21 cellular contexts compared by ENCODE assay signal in the genomic region with DNA sequence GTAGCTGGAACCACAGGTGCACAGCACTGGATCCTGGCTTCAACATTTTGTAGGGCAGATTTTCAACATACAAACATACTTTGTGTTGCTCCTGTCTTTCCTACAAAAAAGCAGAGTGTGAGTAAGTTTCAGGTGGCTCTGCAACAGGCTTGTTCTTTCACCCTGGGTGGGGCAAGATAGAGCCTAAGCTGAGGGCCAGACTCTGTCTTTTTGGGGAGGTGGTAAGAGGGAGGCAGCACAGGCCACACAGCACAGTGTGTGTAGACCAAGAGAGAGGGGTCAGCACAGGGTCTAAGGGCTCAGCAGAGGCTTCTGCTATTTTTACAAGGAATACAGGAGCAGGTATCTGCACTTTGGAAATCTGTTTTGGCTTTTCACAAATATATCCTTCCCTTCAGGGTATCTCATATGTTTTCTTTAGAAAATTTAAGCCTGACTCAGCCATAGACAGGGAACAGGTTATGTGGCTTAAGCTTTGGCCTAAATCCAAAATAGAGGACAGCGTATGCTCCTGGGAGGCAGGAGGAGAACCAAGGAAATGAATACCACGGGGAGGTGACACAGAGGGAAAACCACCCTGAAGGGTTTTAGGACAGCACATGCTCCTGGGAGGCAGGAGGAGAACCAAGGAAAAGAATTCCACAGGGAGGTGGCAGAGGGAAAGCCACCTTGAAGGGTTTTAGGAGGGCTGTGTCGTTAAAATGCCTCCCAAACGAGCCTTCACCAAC. TPM values are rescaled to one million over a fixed set of nuclear protein-coding genes. Genes with fewer than 3 reads are reported as not detected.
DNase-seq lines count a peak whose midpoint lies in the region; ATAC-seq and TF ChIP-seq lines count a peak whose summit lies in the region.
"Had no signal": no experiment of that assay in that cellular context is flagged by ENCODE, and none has a peak within 500 bp of the region (broad histone marks: within the 10 kb centered on the region; RNA-seq: fewer than 3 reads in every experiment).

No MANE protein-coding gene starts in this region.

- no peak for DNase-seq in CD8-positive, alpha-beta T cell
- peak; percentile 67 for DNase-seq in HT1080 (ENCODE audit: low read depth)
- DNase-seq in T47D (ENCODE audit: low read depth in 1 of 2, low spot score in 1 of 2) = peak; percentile 97 to 99
- DNase-seq in myocyte (ENCODE audit: low read depth) = peak; percentile 19
- DNase-seq in NK-92 treated with Interleukin-12 subunit alpha and Interleukin-12 subunit beta, amount 100 ng/mL, for 24 hours (lab: John Stamatoyannopoulos, UW) = no peak
- DNase-seq in NCI-H446 (lab: John Stamatoyannopoulos, UW) = no peak
- DNase-seq in spleen = no peak
- no peak for DNase-seq in activated CD4-positive, alpha-beta T cell treated with anti-CD3 and anti-CD28 coated beads, Interleukin-2, amount 50 U/mL, for 4 hours
- DNase-seq: activated CD8-positive, alpha-beta memory T cell treated with anti-CD3 and anti-CD28 coated beads for 24 hours; activated gamma-delta T cell; AML-193; body of pancreas; DMS 273 treated with DMSO at 0.1 percent for 48 hours; mesenchymal stem cell; MG63; NCI-H2029; NCI-H69; SHP77; small intestine; stomach had no signal

- H3K27ac Mint-ChIP-seq in CD8-positive, alpha-beta T cell = peak overlapping the region; percentile 18

- in situ Hi-C loops in T47D (cut with HindIII; ENCODE audit: low pct_unique_long_range_greater_than_20kb, low sequenced_read_pairs) = no loop called here

- no peak overlapping the region for H3K27ac ChIP-seq in CD8-positive, alpha-beta T cell (ENCODE audit: low read depth, low read length)
- peak overlapping the region in 1 of 8 donors; percentile 2 for H3K27ac ChIP-seq in spleen
- H3K27ac ChIP-seq: body of pancreas had no signal

- H3K9me3 ChIP-seq in CD8-positive, alpha-beta T cell (ENCODE audit: low read length) = no peaks in the 10 kb centered on the region
- no peaks in the 10 kb centered on the region for H3K9me3 ChIP-seq in spleen
- H3K9me3 ChIP-seq: body of pancreas, MG63, neutrophil, stomach had no signal

- no peak for TF ChIP-seq POLR2A in spleen (IDR thresholded peaks at IDR 0.05)

- no peak for ATAC-seq in CD8-positive, alpha-beta T cell
- ATAC-seq: body of pancreas had no signal

- H3K36me3 ChIP-seq in CD8-positive, alpha-beta T cell (ENCODE audit: insufficient read depth, low read length) = peaks cover 36% of the 10 kb centered on the region
- peaks cover 0 to 82% (median 39%) of the 10 kb centered on the region in 6 donors for H3K36me3 ChIP-seq in spleen
- H3K36me3 ChIP-seq: MG63 had no signal

- 78 to 92% (median 85%) methylated on average over 4 of the region's 4 CpGs for WGBS in spleen, 5 donors

- intact Hi-C loops in CD8-positive, alpha-beta T cell (cut with DNase I, micrococcal nuclease) = no loop called here
- intact Hi-C loops in spleen (cut with DNase I; ENCODE audit: low total_unique reads) = no loop called here

- H3K4me3 ChIP-seq in CD8-positive, alpha-beta T cell (ENCODE audit: low read depth, low read length) = no peak overlapping the region
- no peak overlapping the region for H3K4me3 ChIP-seq in spleen
- H3K4me3 ChIP-seq: body of pancreas, MG63, stomach had no signal

- no peak for TF ChIP-seq CTCF in CD8-positive, alpha-beta T cell (IDR thresholded peaks at IDR 0.05)
- TF ChIP-seq CTCF in spleen (IDR thresholded peaks at IDR 0.05 in 8 of 11, conservative IDR thresholded peaks at IDR 0.05 in 3 of 11) = no peak

- H3K4me1 ChIP-seq in CD8-positive, alpha-beta T cell (ENCODE audit: insufficient read depth, low read length) = no peaks in the 10 kb centered on the region
- peaks cover 0 to 21% (median 3%) of the 10 kb centered on the region in 6 donors for H3K4me1 ChIP-seq in spleen

- POLR2A ChIA-PET in CD8-positive, alpha-beta T cell (lab: Charles Lee) = no interaction called here

- no peaks in the 10 kb centered on the region for H3K9me3 Mint-ChIP-seq in CD8-positive, alpha-beta T cell

- no peak overlapping the region for H3K4me3 Mint-ChIP-seq in CD8-positive, alpha-beta T cell

- H3K4me1 Mint-ChIP-seq in CD8-positive, alpha-beta T cell (ENCODE audit: low read depth) = peaks cover 6% of the 10 kb centered on the region

- no peaks in the 10 kb centered on the region for H3K27me3 ChIP-seq in CD8-positive, alpha-beta T cell (ENCODE audit: insufficient read depth, low read length)
- no peaks in the 10 kb centered on the region for H3K27me3 ChIP-seq in spleen (replicated peaks in 1 of 7)
- H3K27me3 ChIP-seq: body of pancreas, MG63, neutrophil, stomach had no signal

- H3K27me3 Mint-ChIP-seq in CD8-positive, alpha-beta T cell (ENCODE audit: low read depth) = no peaks in the 10 kb centered on the region

- CTCF ChIA-PET in CD8-positive, alpha-beta T cell (lab: Charles Lee) = interaction anchor here (1.1 kb wide), 1 partner anchor 13 kb away, joined by 3 read pairs; no protein-coding TSS in a partner anchor

- H3K36me3 Mint-ChIP-seq in CD8-positive, alpha-beta T cell = peaks cover 75% of the 10 kb centered on the region

RNA-seq across cellular contexts. Expression of a gene that starts 21.6 kb away (rescaled TPM):
- total RNA-seq in CD8-positive, alpha-beta T cell = 10 to 100 TPM; 56.0 to 56.2 TPM
- 121 and 158 TPM in 2 replicates for total RNA-seq in HT1080 (2014; rRNA removed; shearing (Covaris generic))
- 50.5 and 56.1 TPM in 2 replicates for polyA plus RNA-seq in HT1080 (2015; cell fraction: cytosol; rRNA removed)
- 32.7 and 33.1 TPM in 2 replicates for polyA plus RNA-seq in HT1080 (2015; cell fraction: nucleus; rRNA removed)
- total RNA-seq in myocyte (40.3 and 41.6 TPM in 2 replicates), spleen (10 to 100 TPM; 22.6 to 43.0 (median 31.1) TPM)
- 30.9 TPM for polyA plus RNA-seq in myocyte (2012)
- polyA plus RNA-seq in spleen = 10 to 100 TPM; 10.1 to 14.9 (median 10.6) TPM

RNA-seq across cellular contexts. Expression of a gene that starts 21.7 kb away (rescaled TPM):
- 100 to 1,000 TPM; 876 to 878 TPM for total RNA-seq in CD8-positive, alpha-beta T cell
- 611 and 705 TPM in 2 replicates for total RNA-seq in HT1080 (2014; rRNA removed; shearing (Covaris generic))
- 799 and 916 TPM in 2 replicates for polyA plus RNA-seq in HT1080 (2015; cell fraction: cytosol; rRNA removed)
- 353 and 383 TPM in 2 replicates for polyA plus RNA-seq in HT1080 (2015; cell fraction: nucleus; rRNA removed)
- total RNA-seq in myocyte = 345 and 400 TPM in 2 replicates
- 724 TPM for polyA plus RNA-seq in myocyte (2012)
- 100 to 1,000 TPM; 348 to 464 (median 412) TPM for total RNA-seq in spleen
- 1,000 to 10,000 TPM in 2 of 3 donors, 100 to 1,000 TPM in 1; 904 to 1,132 (median 1,034) TPM for polyA plus RNA-seq in spleen

RNA-seq across cellular contexts. Expression of a gene that starts 26.9 kb away (rescaled TPM):
- 1 to 10 TPM; 2.3 to 3.5 TPM for total RNA-seq in CD8-positive, alpha-beta T cell
- total RNA-seq in HT1080 (2014; rRNA removed; shearing (Covaris generic)) = 46.0 and 55.2 TPM in 2 replicates
- 38.9 and 47.5 TPM in 2 replicates for polyA plus RNA-seq in HT1080 (2015; cell fraction: cytosol; rRNA removed)
- polyA plus RNA-seq in HT1080 (2015; cell fraction: nucleus; rRNA removed) = 16.0 and 19.8 TPM in 2 replicates
- total RNA-seq in myocyte (0.16 TPM in 1 of 2 replicates, not detected in the other), spleen (10 to 100 TPM; 12.1 to 31.1 (median 14.9) TPM)
- 0.19 TPM for polyA plus RNA-seq in myocyte (2012)
- 100 to 1,000 TPM in 1 of 3 donors, 10 to 100 TPM in 2; 38.0 to 107 (median 73.4) TPM for polyA plus RNA-seq in spleen

Comparison
In these comparisons a context has a peak if more than half of its experiments do, and no peak if none do; other contexts are left out.
1. DNase-seq: peak in HT1080 (single experiment), T47D (2 of 2) and myocyte (single experiment); none in CD8-positive, alpha-beta T cell (0 of 7), NK-92 treated with Interleukin-12 subunit alpha and Interleukin-12 subunit beta, amount 100 ng/mL, for 24 hours (single experiment), NCI-H446 (0 of 2), spleen (single experiment) and activated CD4-positive, alpha-beta T cell treated with anti-CD3 and anti-CD28 coated beads, Interleukin-2, amount 50 U/mL, for 4 hours (0 of 2).